1 cellular context compared by ENCODE assay signal in genomic region chr16:3026609-3027487, GRCh38.
TF ChIP-seq lines count a peak whose summit lies in the region.

No MANE protein-coding gene starts in this region.

TF ChIP-seq in IMR-90, 13 proteins besides CTCF, POLR2A, EP300 and RAD21:
- no peak for TF ChIP-seq ELK1 (IDR thresholded peaks at IDR 0.05; ENCODE audit: borderline replicate concordance, low read depth, low read length)
- TF ChIP-seq CEBPB (IDR thresholded peaks at IDR 0.05; ENCODE audit: low read depth, low read length), result no peak
- TF ChIP-seq MAFK (IDR thresholded peaks at IDR 0.05; ENCODE audit: low read depth, low read length), result no peak
- no peak for TF ChIP-seq FOS (IDR thresholded peaks at IDR 0.05; ENCODE audit: low read depth, low read length)
- TF ChIP-seq CHD1 (IDR thresholded peaks at IDR 0.05; ENCODE audit: low read depth, low read length), result no peak
- no peak for TF ChIP-seq RFX5 (IDR thresholded peaks at IDR 0.05; ENCODE audit: low read depth, low read length)
- TF ChIP-seq BHLHE40 (IDR thresholded peaks at IDR 0.05; ENCODE audit: low read depth, low read length), result no peak
- no peak for TF ChIP-seq NFE2L2 (IDR thresholded peaks at IDR 0.05; ENCODE audit: low read depth, low read length)
- TF ChIP-seq MXI1 (IDR thresholded peaks at IDR 0.05; ENCODE audit: borderline replicate concordance, low read depth, low read length), result no peak
- TF ChIP-seq USF2 (IDR thresholded peaks at IDR 0.05; ENCODE audit: low read depth, low read length), result no peak
- TF ChIP-seq RCOR1 (IDR thresholded peaks at IDR 0.05; ENCODE audit: insufficient replicate concordance, low read length), result no peak
- TF ChIP-seq MAZ (IDR thresholded peaks at IDR 0.05; ENCODE audit: borderline replicate concordance, low read depth, low read length), result no peak
- TF ChIP-seq SMC3 (IDR thresholded peaks at IDR 0.05; ENCODE audit: low read depth, low read length), result no peak
